Comparison of ENCODE assay signal across 10 cellular contexts in the genomic region with DNA sequence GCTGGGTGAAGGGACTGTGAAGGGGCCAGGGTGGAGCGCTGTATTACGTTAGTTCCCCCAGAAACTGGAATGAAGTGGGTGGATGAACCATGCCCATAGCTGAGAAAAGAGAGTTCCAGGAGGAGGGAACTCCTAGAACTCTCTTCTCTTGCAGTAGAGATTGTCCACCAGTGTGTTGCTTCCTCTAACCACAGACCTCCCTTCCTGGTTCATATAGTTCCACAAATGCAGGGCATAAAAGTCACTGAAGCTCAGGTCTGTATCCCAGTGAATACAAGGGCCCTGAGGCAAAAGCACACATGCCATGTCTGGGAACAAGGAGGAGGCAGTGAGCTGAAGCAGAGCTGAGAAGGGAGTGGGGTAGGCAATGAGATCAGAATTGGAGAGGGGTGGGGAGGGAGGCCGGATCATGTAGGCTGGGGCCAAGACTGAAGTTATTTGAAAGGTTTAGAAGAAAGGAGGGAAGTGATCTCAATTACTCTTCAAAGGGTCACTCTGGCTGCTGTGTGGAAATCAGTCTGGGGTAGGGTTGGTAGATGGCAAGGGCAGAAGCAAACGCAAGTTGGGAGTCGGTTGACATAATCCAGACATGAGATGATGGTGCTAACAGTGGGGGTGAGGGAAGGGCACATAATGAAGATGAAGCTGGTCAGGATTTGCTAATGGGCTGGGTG. TPM values are rescaled to one million over a fixed set of nuclear protein-coding genes. Genes with fewer than 3 reads are reported as not detected.
DNase-seq lines count a peak whose midpoint lies in the region; ATAC-seq and TF ChIP-seq lines count a peak whose summit lies in the region.
"Had no signal": no experiment of that assay in that cellular context is flagged by ENCODE, and none has a peak within 500 bp of the region (broad histone marks: within the 10 kb centered on the region; RNA-seq: fewer than 3 reads in every experiment).

No MANE protein-coding gene starts in this region.

- H3K27ac ChIP-seq in ACC112 (ENCODE audit: low read depth, low read length) (peak overlapping the region; percentile 63), muscle layer of duodenum (ENCODE audit: low read length) (peak overlapping the region; percentile 71)
- H3K27ac ChIP-seq: BLaER1 had no signal

- H3K4me3 ChIP-seq in ACC112 (ENCODE audit: low read depth, low read length) (peak overlapping the region; percentile 22; the same call in 1 of the 2 replicates), NB4 (ENCODE audit: low read depth, low read length) (no peak overlapping the region), muscle layer of duodenum (ENCODE audit: low read depth in 1 of 2, low read length in 2 of 2) (no peak overlapping the region)
- H3K4me3 ChIP-seq: BLaER1 had no signal

- H3K9me3 ChIP-seq in muscle layer of duodenum (ENCODE audit: control insufficient read depth in 1 of 2, low read length in 2 of 2), result peaks cover 0 to 4% of the 10 kb centered on the region in 2 donors

- H2AFZ ChIP-seq in ACC112 (ENCODE audit: low read length, unreplicated experiment), result peak overlapping the region; percentile 88

- H3K36me3 ChIP-seq in ACC112 (ENCODE audit: insufficient read depth, low read length) (no peaks in the 10 kb centered on the region), muscle layer of duodenum (ENCODE audit: control insufficient read depth in 1 of 2, insufficient read depth in 2 of 2, low read length in 2 of 2) (no peaks in the 10 kb centered on the region)
- H3K36me3 ChIP-seq: BLaER1 had no signal

- POLR2A ChIA-PET in activated CD4-positive, alpha-beta T cell treated with anti-CD3 and anti-CD28 coated beads, Interleukin-2, amount 10 ng/mL, durations not matched to agents 7 days and 5 days (lab: Charles Lee), result no interaction called here

- H3K79me2 ChIP-seq in ACC112 (ENCODE audit: control insufficient read depth, insufficient read depth, low read length, unreplicated experiment), result no peaks in the 10 kb centered on the region

- no peak for TF ChIP-seq POLR2A in NB4 (IDR thresholded peaks at IDR 0.05; ENCODE audit: extremely low read depth, insufficient read length)

- no peak overlapping the region for H3K27ac Mint-ChIP-seq in activated CD4-positive, alpha-beta T cell treated with anti-CD3 and anti-CD28 coated beads, Interleukin-2, amount 10 ng/mL, durations not matched to agents 7 days and 5 days
- H3K27ac Mint-ChIP-seq: activated naive CD4-positive, alpha-beta T cell treated with anti-CD3 and anti-CD28 coated beads, Interleukin-2, amount 10 ng/mL, durations not matched to agents 7 days and 5 days had no signal

- H3K4me1 Mint-ChIP-seq in activated CD4-positive, alpha-beta T cell treated with anti-CD3 and anti-CD28 coated beads, Interleukin-2, amount 10 ng/mL, durations not matched to agents 7 days and 5 days, result no peaks in the 10 kb centered on the region
- H3K4me1 Mint-ChIP-seq: activated naive CD4-positive, alpha-beta T cell treated with anti-CD3 and anti-CD28 coated beads, Interleukin-2, amount 10 ng/mL, durations not matched to agents 7 days and 5 days had no signal

- no peak overlapping the region for H3K4me3 Mint-ChIP-seq in activated CD4-positive, alpha-beta T cell treated with anti-CD3 and anti-CD28 coated beads, Interleukin-2, amount 10 ng/mL, durations not matched to agents 7 days and 5 days
- H3K4me3 Mint-ChIP-seq: activated naive CD4-positive, alpha-beta T cell treated with anti-CD3 and anti-CD28 coated beads, Interleukin-2, amount 10 ng/mL, durations not matched to agents 7 days and 5 days had no signal

- H3K4me1 ChIP-seq in ACC112 (ENCODE audit: control insufficient read depth, insufficient read depth, low read length, unreplicated experiment), result peaks cover 19% of the 10 kb centered on the region
- peaks cover 7 to 17% of the 10 kb centered on the region in 2 donors for H3K4me1 ChIP-seq in muscle layer of duodenum (ENCODE audit: control insufficient read depth in 1 of 2, insufficient read depth in 2 of 2, low read length in 2 of 2)

- H3K9me3 Mint-ChIP-seq in activated CD4-positive, alpha-beta T cell treated with anti-CD3 and anti-CD28 coated beads, Interleukin-2, amount 10 ng/mL, durations not matched to agents 7 days and 5 days, result no peaks in the 10 kb centered on the region
- H3K9me3 Mint-ChIP-seq: activated naive CD4-positive, alpha-beta T cell treated with anti-CD3 and anti-CD28 coated beads, Interleukin-2, amount 10 ng/mL, durations not matched to agents 7 days and 5 days had no signal

- ATAC-seq in HG03280 (IDR thresholded peaks at IDR 0.05; ENCODE audit: unreplicated experiment), result no peak

- peak; percentile 80 for DNase-seq in NB4 (ENCODE audit: low read depth)
- peak; percentile 50 for DNase-seq in dedifferentiated amniotic fluid mesenchymal stem cell (ENCODE audit: extremely low spot score)
- no peak for DNase-seq in activated CD4-positive, alpha-beta T cell treated with anti-CD3 and anti-CD28 coated beads, Interleukin-2, amount 10 ng/mL, durations not matched to agents 7 days and 5 days
- DNase-seq in hepatic stellate cell (ENCODE audit: low spot score), result no peak
- DNase-seq in T-helper 9 cell, result no peak
- DNase-seq: activated naive CD4-positive, alpha-beta T cell treated with anti-CD3 and anti-CD28 coated beads, Interleukin-2, amount 10 ng/mL, durations not matched to agents 7 days and 5 days had no signal

- H3K27me3 ChIP-seq in ACC112 (ENCODE audit: insufficient read depth, low read length), result peaks cover 1% of the 10 kb centered on the region; the same call in 1 of the 2 replicates
- H3K27me3 ChIP-seq in muscle layer of duodenum (ENCODE audit: low read depth, low read length), result no peaks in the 10 kb centered on the region
- H3K27me3 ChIP-seq: BLaER1 had no signal

- CTCF ChIA-PET in activated CD4-positive, alpha-beta T cell treated with anti-CD3 and anti-CD28 coated beads, Interleukin-2, amount 10 ng/mL, durations not matched to agents 7 days and 5 days (lab: Charles Lee), result no interaction called here

- H3K27me3 Mint-ChIP-seq in activated CD4-positive, alpha-beta T cell treated with anti-CD3 and anti-CD28 coated beads, Interleukin-2, amount 10 ng/mL, durations not matched to agents 7 days and 5 days, result peaks cover 8% of the 10 kb centered on the region

- no peak for TF ChIP-seq CTCF in NB4 (IDR thresholded peaks at IDR 0.05; ENCODE audit: low read depth, low read length)

- no peaks in the 10 kb centered on the region for H3K36me3 Mint-ChIP-seq in activated CD4-positive, alpha-beta T cell treated with anti-CD3 and anti-CD28 coated beads, Interleukin-2, amount 10 ng/mL, durations not matched to agents 7 days and 5 days (ENCODE audit: low read depth)
- H3K36me3 Mint-ChIP-seq: activated naive CD4-positive, alpha-beta T cell treated with anti-CD3 and anti-CD28 coated beads, Interleukin-2, amount 10 ng/mL, durations not matched to agents 7 days and 5 days had no signal

RNA-seq across cellular contexts. Expression of a gene that starts 6.5 kb away (rescaled TPM):
- not detected for total RNA-seq in activated CD4-positive, alpha-beta T cell treated with anti-CD3 and anti-CD28 coated beads, Interleukin-2, amount 10 ng/mL, durations not matched to agents 7 days and 5 days

RNA-seq across cellular contexts. Expression of a gene that starts 10.3 kb away (rescaled TPM):
- total RNA-seq in activated CD4-positive, alpha-beta T cell treated with anti-CD3 and anti-CD28 coated beads, Interleukin-2, amount 10 ng/mL, durations not matched to agents 7 days and 5 days, result under 1 TPM; 0.37 to 0.40 TPM

RNA-seq across cellular contexts. Expression of a gene that starts 49.0 kb away (rescaled TPM):
- total RNA-seq in activated CD4-positive, alpha-beta T cell treated with anti-CD3 and anti-CD28 coated beads, Interleukin-2, amount 10 ng/mL, durations not matched to agents 7 days and 5 days, result 10 to 100 TPM; 19.3 to 21.5 TPM

Comparison
In these comparisons a context has a peak if more than half of its experiments do, and no peak if none do; other contexts are left out.
1. DNase-seq: peak in NB4 (single experiment) and dedifferentiated amniotic fluid mesenchymal stem cell (single experiment); none in activated CD4-positive, alpha-beta T cell treated with anti-CD3 and anti-CD28 coated beads, Interleukin-2, amount 10 ng/mL, durations not matched to agents 7 days and 5 days (single experiment), hepatic stellate cell (single experiment) and T-helper 9 cell (single experiment).